ENCODE assay signal across 11 cellular contexts in genomic region chr3:36991147-36991546, GRCh38. TPM values are rescaled to one million over a fixed set of nuclear protein-coding genes. Genes with fewer than 3 reads are reported as not detected.
DNase-seq lines count a peak whose midpoint lies in the region; ATAC-seq, FAIRE-seq and TF ChIP-seq lines count a peak whose summit lies in the region.
"Had no signal": no experiment of that assay in that cellular context is flagged by ENCODE, and none has a peak within 500 bp of the region (broad histone marks: within the 10 kb centered on the region; RNA-seq: fewer than 3 reads in every experiment).

No MANE protein-coding gene starts in this region.

- no peak for TF ChIP-seq CTCF in keratinocyte (optimal IDR thresholded peaks at IDR 0.05 in 1 of 3, IDR thresholded peaks at IDR 0.05 in 1 of 3, conservative IDR thresholded peaks at IDR 0.05 in 1 of 3; ENCODE audit: extremely low read depth in 1 of 3, insufficient read depth in 2 of 3, low read length in 3 of 3)
- no peak for TF ChIP-seq CTCF in stomach (IDR thresholded peaks at IDR 0.05)

- dilution Hi-C loops in keratinocyte (cut with MboI; ENCODE audit: extremely low pct_ligation_motif_present, low sequenced_read_pairs) = no loop called here

- H3K9me3 Mint-ChIP-seq in activated CD8-positive, alpha-beta memory T cell treated with anti-CD3 and anti-CD28 coated beads, Interleukin-2, amount 10 ng/mL, durations not matched to agents 7 days and 5 days (ENCODE audit: low read depth) = no peaks in the 10 kb centered on the region

- no peak overlapping the region for H3K4me3 Mint-ChIP-seq in activated CD8-positive, alpha-beta memory T cell treated with anti-CD3 and anti-CD28 coated beads, Interleukin-2, amount 10 ng/mL, durations not matched to agents 7 days and 5 days

- H3K36me3 ChIP-seq in SJCRH30 (peaks cover 7% of the 10 kb centered on the region), keratinocyte (ENCODE audit: control insufficient read depth in 2 of 2, extremely low read depth in 1 of 2, insufficient read depth in 2 of 2, low read length in 2 of 2) (peaks cover 5 to 9% of the 10 kb centered on the region in 2 experiments), stomach (peaks cover 13 to 36% (median 26%) of the 10 kb centered on the region in 4 donors)

- H4K20me1 ChIP-seq in keratinocyte (ENCODE audit: control insufficient read depth, extremely low read depth, insufficient read depth, low read length) = peaks cover 3% of the 10 kb centered on the region

- H3K4me3 ChIP-seq in SJCRH30 (peak overlapping the region; percentile 74), keratinocyte (ENCODE audit: control insufficient read depth in 2 of 3, extremely low read depth in 1 of 3, insufficient read depth in 2 of 3, low read depth in 1 of 3, low read length in 3 of 3) (peak overlapping the region; percentile 65 to 83 (median 75)), stomach (peak overlapping the region; percentile 52 to 70 (median 64))

- no peak overlapping the region for H2AFZ ChIP-seq in keratinocyte (ENCODE audit: control insufficient read depth, low read length)

- no peak for FAIRE-seq in keratinocyte (lab: Jason Lieb, UNC)

- no peak for TF ChIP-seq EP300 in stomach (IDR thresholded peaks at IDR 0.05)

- H3K9me1 ChIP-seq in keratinocyte (ENCODE audit: control insufficient read depth, extremely low read depth, insufficient read depth, low read length) = no peaks in the 10 kb centered on the region

- peaks cover 51% of the 10 kb centered on the region for H3K79me2 ChIP-seq in keratinocyte (ENCODE audit: control insufficient read depth, insufficient read depth, low read length)

- peak; percentile 60 for DNase-seq in activated CD8-positive, alpha-beta memory T cell treated with anti-CD3 and anti-CD28 coated beads, Interleukin-2, amount 10 ng/mL, durations not matched to agents 7 days and 5 days
- no peak for DNase-seq in activated CD8-positive, alpha-beta memory T cell treated with anti-CD3 and anti-CD28 coated beads, Interleukin-2, amount 50 U/mL, for 48 hours
- DNase-seq in SJCRH30 (peak in 1 of 2 experiments; percentile 2), keratinocyte (ENCODE audit: low read depth, low spot score) (no peak), stomach (no peak), LoVo (ENCODE audit: low spot score) (no peak), NCI-H345 (lab: John Stamatoyannopoulos, UW) (no peak)
- DNase-seq: adrenal gland, C1 segment of cervical spinal cord, SIG-M5 had no signal

- CTCF ChIA-PET in activated CD8-positive, alpha-beta memory T cell treated with anti-CD3 and anti-CD28 coated beads, Interleukin-2, amount 10 ng/mL, durations not matched to agents 7 days and 5 days (lab: Charles Lee) = interaction anchor here (0.8 to 2.1 kb wide), 5 partner anchors 19 to 83 kb away, joined by 3 to 6 read pairs (median 3); no protein-coding TSS in a partner anchor

- H3K36me3 Mint-ChIP-seq in activated CD8-positive, alpha-beta memory T cell treated with anti-CD3 and anti-CD28 coated beads, Interleukin-2, amount 10 ng/mL, durations not matched to agents 7 days and 5 days = peaks cover 52% of the 10 kb centered on the region

- H3K9me3 ChIP-seq in SJCRH30 (replicated peaks) (no peaks in the 10 kb centered on the region), keratinocyte (ENCODE audit: control insufficient read depth, low read depth, low read length) (no peaks in the 10 kb centered on the region), stomach (no peaks in the 10 kb centered on the region)
- H3K9me3 ChIP-seq: adrenal gland had no signal

- H3K9ac ChIP-seq in keratinocyte (ENCODE audit: control insufficient read depth, extremely low read depth, insufficient read depth, low read length) = peak overlapping the region; percentile 88

- no peak for ATAC-seq in activated CD8-positive, alpha-beta memory T cell treated with anti-CD3 and anti-CD28 coated beads, Interleukin-2, amount 10 ng/mL, durations not matched to agents 7 days and 5 days
- no peak for ATAC-seq in GM21390 (IDR thresholded peaks at IDR 0.05; ENCODE audit: unreplicated experiment)

- 65 to 85% (median 79%) methylated on average over 3 of the region's 3 CpGs for WGBS in stomach, 5 donors

- no peak for TF ChIP-seq POLR2A in stomach (IDR thresholded peaks at IDR 0.05)

- H3K27me3 ChIP-seq in SJCRH30 = no peaks in the 10 kb centered on the region
- H3K27me3 ChIP-seq in keratinocyte (ENCODE audit: control insufficient read depth, extremely low read depth, insufficient read depth, low read length) = no peaks in the 10 kb centered on the region
- H3K27me3 ChIP-seq in stomach = no peaks in the 10 kb centered on the region
- H3K27me3 ChIP-seq: adrenal gland had no signal

- intact Hi-C loops in stomach (cut with DNase I; ENCODE audit: low total_unique reads) = no loop called here

- peaks cover 3% of the 10 kb centered on the region; the same call in 1 of the 2 replicates for H3K4me1 ChIP-seq in SJCRH30
- peaks cover 28% of the 10 kb centered on the region for H3K4me1 ChIP-seq in keratinocyte (ENCODE audit: control insufficient read depth, extremely low read depth, insufficient read depth, low read length)
- H3K4me1 ChIP-seq in stomach = peaks cover 33 to 65% (median 51%) of the 10 kb centered on the region in 4 donors

- H3K27me3 Mint-ChIP-seq in activated CD8-positive, alpha-beta memory T cell treated with anti-CD3 and anti-CD28 coated beads, Interleukin-2, amount 10 ng/mL, durations not matched to agents 7 days and 5 days = no peaks in the 10 kb centered on the region

- peak overlapping the region; percentile 67 for H3K4me2 ChIP-seq in keratinocyte (ENCODE audit: control insufficient read depth, extremely low read depth, insufficient read depth, low read depth, low read length)

- peaks cover 34% of the 10 kb centered on the region for H3K4me1 Mint-ChIP-seq in activated CD8-positive, alpha-beta memory T cell treated with anti-CD3 and anti-CD28 coated beads, Interleukin-2, amount 10 ng/mL, durations not matched to agents 7 days and 5 days

- no peak overlapping the region for H3K27ac Mint-ChIP-seq in activated CD8-positive, alpha-beta memory T cell treated with anti-CD3 and anti-CD28 coated beads, Interleukin-2, amount 10 ng/mL, durations not matched to agents 7 days and 5 days

- H3K27ac ChIP-seq in SJCRH30 = no peak overlapping the region
- H3K27ac ChIP-seq in keratinocyte (ENCODE audit: control insufficient read depth, insufficient read depth, low read length) = peak overlapping the region; percentile 91
- H3K27ac ChIP-seq in stomach = peak overlapping the region in 3 of 5 donors; percentile 98 to 99 (median 99)

RNA-seq across cellular contexts. Expression of gene EPM2AIP1, which starts 1.8 kb away (rescaled TPM):
- total RNA-seq in activated CD8-positive, alpha-beta memory T cell treated with anti-CD3 and anti-CD28 coated beads, Interleukin-2, amount 10 ng/mL, durations not matched to agents 7 days and 5 days = 10 to 100 TPM; 20.2 to 36.3 TPM
- total RNA-seq in SJCRH30 (2014; rRNA removed; shearing (Covaris generic)) = 13.4 and 15.2 TPM in 2 replicates
- polyA plus RNA-seq in keratinocyte = 3.8 to 5.5 TPM (median 5.2 TPM) in 3 replicates
- 5.4 TPM for polyA plus RNA-seq in keratinocyte (2011; ENCODE audit: low read depth)
- polyA plus RNA-seq in keratinocyte (2011; cell fraction: cytosol; rRNA removed) = 0.99 and 1.9 TPM in 2 replicates
- 8.2 and 13.1 TPM in 2 replicates for polyA plus RNA-seq in keratinocyte (2011; cell fraction: nucleus; rRNA removed)
- polyA plus RNA-seq in keratinocyte (2012; ENCODE audit: low replicate concordance) = 3.9 and 4.7 TPM in 2 replicates
- polyA minus RNA-seq in keratinocyte = 1.9 to 8.1 TPM (median 5.1 TPM) in 3 replicates
- 5.6 TPM for polyA minus RNA-seq in keratinocyte (2011; cell fraction: cytosol; rRNA and poly(A)+ RNA removed)
- polyA minus RNA-seq in keratinocyte (2011; cell fraction: nucleus; rRNA and poly(A)+ RNA removed) = 6.0 and 10.0 TPM in 2 replicates
- 10 to 100 TPM in 4 of 5 donors, 1 to 10 TPM in 1; 4.9 to 37.3 (median 13.2) TPM for total RNA-seq in stomach
- polyA plus RNA-seq in stomach = 1 to 10 TPM; 2.4 to 4.5 (median 2.6) TPM

RNA-seq across cellular contexts. Expression of gene MLH1, which starts 2.2 kb away (rescaled TPM):
- 10 to 100 TPM; 65.3 to 71.8 TPM for total RNA-seq in activated CD8-positive, alpha-beta memory T cell treated with anti-CD3 and anti-CD28 coated beads, Interleukin-2, amount 10 ng/mL, durations not matched to agents 7 days and 5 days
- total RNA-seq in SJCRH30 (2014; rRNA removed; shearing (Covaris generic)) = 37.1 and 40.7 TPM in 2 replicates
- polyA plus RNA-seq in keratinocyte = 30.5 to 44.7 TPM (median 33.7 TPM) in 3 replicates
- polyA plus RNA-seq in keratinocyte (2011; ENCODE audit: low read depth) = 10.9 TPM
- 24.6 and 49.4 TPM in 2 replicates for polyA plus RNA-seq in keratinocyte (2011; cell fraction: cytosol; rRNA removed)
- polyA plus RNA-seq in keratinocyte (2011; cell fraction: nucleus; rRNA removed) = 33.1 and 35.9 TPM in 2 replicates
- polyA plus RNA-seq in keratinocyte (2012; ENCODE audit: low replicate concordance) = 15.2 and 25.0 TPM in 2 replicates
- 32.4 to 49.3 TPM (median 32.5 TPM) in 3 replicates for polyA minus RNA-seq in keratinocyte
- 23.8 TPM for polyA minus RNA-seq in keratinocyte (2011; cell fraction: cytosol; rRNA and poly(A)+ RNA removed)
- 15.5 and 37.1 TPM in 2 replicates for polyA minus RNA-seq in keratinocyte (2011; cell fraction: nucleus; rRNA and poly(A)+ RNA removed)
- total RNA-seq in stomach = 100 to 1,000 TPM in 1 of 5 donors, 10 to 100 TPM in 3, 1 to 10 TPM in 1; 6.4 to 129 (median 60.7) TPM
- 10 to 100 TPM; 13.2 to 17.6 (median 13.7) TPM for polyA plus RNA-seq in stomach

RNA-seq across cellular contexts. Expression of gene TRANK1, which starts 46.3 kb away (rescaled TPM):
- total RNA-seq in activated CD8-positive, alpha-beta memory T cell treated with anti-CD3 and anti-CD28 coated beads, Interleukin-2, amount 10 ng/mL, durations not matched to agents 7 days and 5 days = 10 to 100 TPM; 41.8 to 84.3 TPM
- total RNA-seq in SJCRH30 (2014; rRNA removed; shearing (Covaris generic)) = under 0.01 and 0.12 TPM in 2 replicates
- polyA plus RNA-seq in keratinocyte = 2.5 to 4.7 TPM (median 3.2 TPM) in 3 replicates
- polyA plus RNA-seq in keratinocyte (2011; ENCODE audit: low read depth) = 0.61 TPM
- polyA plus RNA-seq in keratinocyte (2011; cell fraction: cytosol; rRNA removed) = 1.4 and 1.5 TPM in 2 replicates
- polyA plus RNA-seq in keratinocyte (2011; cell fraction: nucleus; rRNA removed) = 12.4 and 13.7 TPM in 2 replicates
- 1.3 and 2.6 TPM in 2 replicates for polyA plus RNA-seq in keratinocyte (2012; ENCODE audit: low replicate concordance)
- polyA minus RNA-seq in keratinocyte = 7.7 to 13.6 TPM (median 8.4 TPM) in 3 replicates
- polyA minus RNA-seq in keratinocyte (2011; cell fraction: cytosol; rRNA and poly(A)+ RNA removed) = 1.5 TPM
- polyA minus RNA-seq in keratinocyte (2011; cell fraction: nucleus; rRNA and poly(A)+ RNA removed) = 9.8 and 13.0 TPM in 2 replicates
- total RNA-seq in stomach = 10 to 100 TPM in 3 of 5 donors, 1 to 10 TPM in 2; 5.3 to 27.2 (median 13.5) TPM
- 1 to 10 TPM; 1.2 to 3.1 (median 2.0) TPM for polyA plus RNA-seq in stomach
